In the genomic region with DNA sequence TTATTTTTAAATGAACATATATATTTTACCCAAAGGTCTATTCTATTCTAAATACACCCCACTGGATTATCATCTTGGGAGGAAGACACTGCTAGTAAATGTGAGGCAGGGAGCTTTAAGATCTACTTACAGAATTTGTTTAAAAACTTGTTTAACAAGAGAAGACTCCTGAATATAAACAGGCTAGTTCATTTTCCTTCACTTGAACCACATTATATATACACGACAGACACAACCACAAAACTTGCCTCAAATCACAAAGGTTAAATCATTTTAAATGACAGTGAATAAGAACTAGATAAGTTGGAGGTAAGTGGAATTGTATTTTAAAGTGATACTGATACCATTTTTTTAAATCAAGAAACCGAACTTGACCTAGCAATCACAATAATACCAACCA, we compare ENCODE assay signal across 14 cellular contexts.
DNase-seq lines count a peak whose midpoint lies in the region; TF ChIP-seq lines count a peak whose summit lies in the region.
"Had no signal": no experiment of that assay in that cellular context is flagged by ENCODE, and none has a peak within 500 bp of the region (broad histone marks: within the 10 kb centered on the region; RNA-seq: fewer than 3 reads in every experiment).

No MANE protein-coding gene starts in this region.

- CTCF ChIA-PET in HEK293 (lab: Yijun Ruan, JAX) = interaction anchor here (0.6 to 0.9 kb wide), 4 partner anchors 35 to 82 kb away, joined by 3 read pairs; no protein-coding TSS in a partner anchor

- no peak overlapping the region for H2AFZ ChIP-seq in smooth muscle cell (ENCODE audit: low read depth)
- H2AFZ ChIP-seq: GM23338 had no signal

- peak overlapping the region; percentile 5 for H3K4me2 ChIP-seq in smooth muscle cell
- H3K4me2 ChIP-seq: GM23338 had no signal

- DNase-seq in fibroblast of the aortic adventitia (ENCODE audit: low read depth) (peak; percentile 32), smooth muscle cell (lab: John Stamatoyannopoulos, UW; ENCODE audit: unreplicated experiment) (no peak), thyroid gland (no peak), MV-4-11 (lab: John Stamatoyannopoulos, UW) (no peak), germinal center (ENCODE audit: low spot score) (no peak)
- DNase-seq: AML-193; Caco-2; CD4-positive, alpha-beta T cell; GDM1; HCEC 1CT; HFFc6 had no signal

- no peaks in the 10 kb centered on the region for H3F3A ChIP-seq in smooth muscle cell (ENCODE audit: low read depth)

- peaks cover 23% of the 10 kb centered on the region for H3K4me1 ChIP-seq in HEK293 (ENCODE audit: control insufficient read depth, insufficient read depth, low read length)
- peaks cover 3% of the 10 kb centered on the region for H3K4me1 ChIP-seq in smooth muscle cell (ENCODE audit: low read depth)
- H3K4me1 ChIP-seq in thyroid gland = no peaks in the 10 kb centered on the region

- H3K79me2 ChIP-seq in smooth muscle cell (ENCODE audit: low read depth) = no peaks in the 10 kb centered on the region

- no peaks in the 10 kb centered on the region for H3K9me3 ChIP-seq in HEK293 (ENCODE audit: control insufficient read depth, insufficient read depth, low read depth, low read length)
- no peaks in the 10 kb centered on the region for H3K9me3 ChIP-seq in smooth muscle cell (replicated peaks; ENCODE audit: low read depth)
- H3K9me3 ChIP-seq in thyroid gland = no peaks in the 10 kb centered on the region
- H3K9me3 ChIP-seq: Caco-2 had no signal

- 29% methylated on average over 2 of the region's 2 CpGs for WGBS in smooth muscle cell (ENCODE audit: low lambda C conversion rate)
- WGBS in thyroid gland, 2 donors = 42 to 67% methylated on average over 2 of the region's 2 CpGs

- H3K27me3 ChIP-seq in smooth muscle cell (ENCODE audit: low read depth) = no peaks in the 10 kb centered on the region
- no peaks in the 10 kb centered on the region for H3K27me3 ChIP-seq in thyroid gland

- TF ChIP-seq CTCF in HEK293 (tag by site-specific recombination; IDR thresholded peaks at IDR 0.05) (no peak), fibroblast of the aortic adventitia (IDR thresholded peaks at IDR 0.05; ENCODE audit: insufficient read depth, low read length) (no peak), smooth muscle cell (IDR thresholded peaks at IDR 0.05; ENCODE audit: borderline replicate concordance, insufficient read depth, poor library complexity, severe bottlenecking) (no peak), thyroid gland (IDR thresholded peaks at IDR 0.05) (no peak)

- TF ChIP-seq POLR2A in thyroid gland (IDR thresholded peaks at IDR 0.05) = no peak

- peak overlapping the region; percentile 10; the same call in 1 of the 2 replicates for H3K27ac ChIP-seq in HEK293 (ENCODE audit: extremely low read depth, low read depth, low read length)
- H3K27ac ChIP-seq in smooth muscle cell (ENCODE audit: low read depth) = peak overlapping the region; percentile 7
- H3K27ac ChIP-seq in thyroid gland = no peak overlapping the region
- H3K27ac ChIP-seq: C4-2B had no signal

- H3K9ac ChIP-seq in smooth muscle cell (ENCODE audit: low read depth) = no peak overlapping the region

- no peaks in the 10 kb centered on the region for H4K20me1 ChIP-seq in smooth muscle cell (ENCODE audit: low read depth)

- POLR2A ChIA-PET in HEK293 (lab: Yijun Ruan, JAX) = interaction anchor here (0.6 to 0.7 kb wide), 3 partner anchors 95 to 704 kb away, joined by 5 to 8 read pairs (median 6); no protein-coding TSS in a partner anchor

- intact Hi-C loops in thyroid gland (cut with DNase I) = no loop called here

- H3K36me3 ChIP-seq in HEK293 (ENCODE audit: control insufficient read depth in 2 of 2, insufficient read depth in 1 of 2, low read length in 2 of 2) = no peaks in the 10 kb centered on the region; a peak in 1 of 3 replicates
- H3K36me3 ChIP-seq in smooth muscle cell (ENCODE audit: low read depth) = no peaks in the 10 kb centered on the region
- H3K36me3 ChIP-seq in thyroid gland = no peaks in the 10 kb centered on the region

- H3K4me3 ChIP-seq in HEK293 (ENCODE audit: low read depth, low read length) (no peak overlapping the region), fibroblast of the aortic adventitia (ENCODE audit: low read depth, low read length) (no peak overlapping the region), smooth muscle cell (no peak overlapping the region), thyroid gland (replicated peaks in 1 of 3) (no peak overlapping the region)
- H3K4me3 ChIP-seq: GM23338 had no signal

TF ChIP-seq in HEK293, 187 proteins besides CTCF, POLR2A, EP300 and RAD21:
- TF ChIP-seq EGR2 (tag by site-specific recombination; IDR thresholded peaks at IDR 0.05; ENCODE audit: low read depth) (no peak), ZNF488 (tag by site-specific recombination; IDR thresholded peaks at IDR 0.05) (no peak), ZNF394 (tag by site-specific recombination; IDR thresholded peaks at IDR 0.05; ENCODE audit: borderline replicate concordance) (no peak), ZNF112 (tag by site-specific recombination; IDR thresholded peaks at IDR 0.05) (no peak)
TF ChIP-seq in HEK293: peak in this region for 0.

Comparison
In these comparisons a context has a peak if more than half of its experiments do, and no peak if none do; other contexts are left out.
1. H3K27ac ChIP-seq: peak in HEK293 (single experiment) and smooth muscle cell (single experiment); none in thyroid gland (0 of 3).